20 cellular contexts compared by ENCODE assay signal in the genomic region with DNA sequence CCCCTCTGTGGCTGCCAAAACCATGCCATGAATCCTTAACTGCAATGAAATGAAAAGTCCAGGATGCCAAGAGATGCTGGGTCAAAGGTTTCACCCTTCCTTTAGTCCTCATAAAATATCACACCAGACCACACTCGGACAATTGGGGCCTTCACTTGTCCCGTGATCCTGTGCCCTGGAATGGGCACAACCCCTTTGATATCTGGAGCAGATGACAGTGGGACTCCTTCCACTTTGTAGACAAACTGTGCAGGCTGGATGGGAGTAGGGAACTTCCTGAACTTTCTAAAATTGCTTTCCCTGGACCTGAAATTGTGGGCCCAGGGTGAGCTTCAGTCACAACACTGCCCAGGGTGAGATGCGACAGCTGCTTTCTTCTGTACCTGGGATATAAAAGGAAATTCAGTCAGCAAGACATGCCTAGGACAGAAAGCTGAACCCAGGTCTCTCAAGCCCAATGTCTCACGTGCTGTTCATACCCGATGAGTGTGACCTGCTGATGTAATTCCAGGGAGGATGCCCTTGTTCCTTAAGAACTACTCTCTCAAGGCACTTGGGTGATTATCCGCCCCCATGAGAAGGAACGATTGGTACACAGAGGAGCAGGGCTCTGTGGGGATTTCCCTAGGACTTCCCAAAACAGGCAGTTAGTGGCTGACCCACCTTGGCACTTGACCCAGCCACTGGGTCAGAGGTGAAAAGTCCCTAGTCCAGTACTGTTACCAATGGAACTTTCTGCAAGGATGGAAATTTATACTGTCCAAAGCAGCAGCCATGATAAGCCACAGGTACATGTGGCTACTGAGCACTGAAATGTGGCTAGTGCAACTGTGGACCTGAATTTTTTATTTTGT. TPM values are rescaled to one million over a fixed set of nuclear protein-coding genes. Genes with fewer than 3 reads are reported as not detected.
DNase-seq lines count a peak whose midpoint lies in the region; ATAC-seq, FAIRE-seq and TF ChIP-seq lines count a peak whose summit lies in the region.
"Had no signal": no experiment of that assay in that cellular context is flagged by ENCODE, and none has a peak within 500 bp of the region (broad histone marks: within the 10 kb centered on the region; RNA-seq: fewer than 3 reads in every experiment).

No MANE protein-coding gene starts in this region.

- peaks cover 0 to 12% (median 4%) of the 10 kb centered on the region in 4 donors for H3K4me1 Mint-ChIP-seq in CD4-positive, alpha-beta memory T cell

- H3K27me3 Mint-ChIP-seq in CD4-positive, alpha-beta memory T cell = no peaks in the 10 kb centered on the region
- H3K27me3 Mint-ChIP-seq: CD4-positive, alpha-beta T cell had no signal

- intact Hi-C loops in CD4-positive, alpha-beta memory T cell (cut with micrococcal nuclease) = no loop called here
- intact Hi-C loops in GM12878 (cut with micrococcal nuclease; ENCODE audit: unreplicated experiment) = no loop called here

- no peaks in the 10 kb centered on the region for H3K9me3 ChIP-seq in CD4-positive, alpha-beta memory T cell (ENCODE audit: control insufficient read depth in 1 of 2, low read length in 2 of 2)
- no peaks in the 10 kb centered on the region for H3K9me3 ChIP-seq in GM12878 (replicated peaks; ENCODE audit: control insufficient read depth, insufficient read depth, low read length)
- no peaks in the 10 kb centered on the region for H3K9me3 ChIP-seq in osteoblast (ENCODE audit: low read depth, low read length)
- H3K9me3 ChIP-seq: BE2C, HAP-1 had no signal

- H4K20me1 ChIP-seq in GM12878 (ENCODE audit: control insufficient read depth, insufficient read depth) = no peaks in the 10 kb centered on the region
- no peaks in the 10 kb centered on the region for H4K20me1 ChIP-seq in osteoblast (ENCODE audit: insufficient read depth, low read length)

- H3K79me2 ChIP-seq in GM12878 (ENCODE audit: control insufficient read depth, insufficient read depth, low read length) (no peaks in the 10 kb centered on the region), osteoblast (ENCODE audit: insufficient read depth, low read length) (no peaks in the 10 kb centered on the region)

- no TSS peak for BruUV-seq in GM12878 (replicated peaks; lab: Mats Ljungman, UMichigan)

- DNase-seq in CD4-positive, alpha-beta memory T cell = no peak
- DNase-seq in GM12878 (ENCODE audit: low read depth, low spot score) (no peak), osteoblast (ENCODE audit: insufficient read length, low spot score, missing footprints) (peak; percentile 54), DMS79 treated with DMSO at 0.1 percent for 48 hours (lab: John Stamatoyannopoulos, UW) (no peak), COLO829 (ENCODE audit: low spot score) (no peak)
- DNase-seq: ACHN; BE2C; C1 segment of cervical spinal cord; Calu3; CD4-positive, alpha-beta T cell; DND-41; EL; GM23248; KG1 had no signal

- H3K27ac Mint-ChIP-seq in CD4-positive, alpha-beta memory T cell = peak overlapping the region in 4 of 7 donors; percentile 27 to 82 (median 57)
- H3K27ac Mint-ChIP-seq: CD4-positive, alpha-beta T cell had no signal

- no peaks in the 10 kb centered on the region for H3K27me3 ChIP-seq in CD4-positive, alpha-beta memory T cell (ENCODE audit: insufficient read depth, low read length)
- no peaks in the 10 kb centered on the region for H3K27me3 ChIP-seq in GM12878 (replicated peaks in 1 of 2; ENCODE audit: control insufficient read depth in 2 of 2, insufficient read depth in 2 of 2, low read length in 1 of 2)
- no peaks in the 10 kb centered on the region for H3K27me3 ChIP-seq in osteoblast (ENCODE audit: insufficient read depth, low read length)
- H3K27me3 ChIP-seq: BE2C had no signal

- TF ChIP-seq RAD21 in GM12878 (IDR thresholded peaks at IDR 0.05; ENCODE audit: insufficient read depth, low read depth, low read length) = no peak

- no peaks in the 10 kb centered on the region for H3K9me3 Mint-ChIP-seq in CD4-positive, alpha-beta memory T cell
- H3K9me3 Mint-ChIP-seq: CD4-positive, alpha-beta T cell had no signal

- no peak for TF ChIP-seq POLR2A in GM12878 (IDR thresholded peaks at IDR 0.05; ENCODE audit: low read depth, low read length)

- ATAC-seq in GM12878 = no peak

- H3K4me3 Mint-ChIP-seq in CD4-positive, alpha-beta memory T cell = no peak overlapping the region
- H3K4me3 Mint-ChIP-seq: CD4-positive, alpha-beta T cell had no signal

- no peaks in the 10 kb centered on the region for H3K36me3 Mint-ChIP-seq in CD4-positive, alpha-beta memory T cell

- TF ChIP-seq CTCF in GM12878 (IDR thresholded peaks at IDR 0.05 in 2 of 3, conservative IDR thresholded peaks at IDR 0.05 in 1 of 3; ENCODE audit: control insufficient read depth in 2 of 3, extremely low read depth in 1 of 3, insufficient read depth in 1 of 3, low read depth in 3 of 3, low read length in 3 of 3) (no peak), osteoblast (IDR thresholded peaks at IDR 0.05; ENCODE audit: extremely low read depth, low read depth, low read length) (no peak)

- 27% methylated on average over 7 of the region's 7 CpGs for WGBS in GM12878 (ENCODE audit: insufficient coverage, insufficient replicate concordance, low lambda C conversion rate, missing lambda C conversion rate)

- in situ Hi-C loops in GM12878 (cut with MboI) = no loop called here

- no peaks in the 10 kb centered on the region for H3K36me3 ChIP-seq in CD4-positive, alpha-beta memory T cell (ENCODE audit: insufficient read depth, low read length)
- H3K36me3 ChIP-seq in GM12878 (ENCODE audit: control insufficient read depth in 2 of 2, insufficient read depth in 2 of 2, low read length in 1 of 2) = no peaks in the 10 kb centered on the region
- H3K36me3 ChIP-seq in osteoblast (ENCODE audit: insufficient read depth, low read length) = no peaks in the 10 kb centered on the region
- H3K36me3 ChIP-seq: BE2C, HAP-1 had no signal

- no peak for TF ChIP-seq EP300 in GM12878 (IDR thresholded peaks at IDR 0.05; ENCODE audit: borderline replicate concordance in 1 of 2, control insufficient read depth in 1 of 2, low read depth in 2 of 2, low read length in 2 of 2)

- SMC1A ChIA-PET in GM12878 (lab: Charles Lee; ENCODE audit: uncharacterized antibody, unreplicated experiment) = no interaction called here

- RAD21 ChIA-PET in GM12878 (lab: Charles Lee; ENCODE audit: unreplicated experiment) = no interaction called here

- H3K9ac ChIP-seq in GM12878 (ENCODE audit: control insufficient read depth, insufficient read depth, low read length) = no peak overlapping the region
- H3K9ac ChIP-seq: GM23248 had no signal

- no peaks in the 10 kb centered on the region for H3K4me1 ChIP-seq in CD4-positive, alpha-beta memory T cell (ENCODE audit: insufficient read depth, low read length)
- H3K4me1 ChIP-seq in GM12878 (ENCODE audit: control insufficient read depth, insufficient read depth, low read length) = peaks cover 3% of the 10 kb centered on the region
- no peaks in the 10 kb centered on the region for H3K4me1 ChIP-seq in osteoblast (ENCODE audit: insufficient read depth, low read length)
- H3K4me1 ChIP-seq: BE2C, HAP-1 had no signal

- no peak overlapping the region for H3K27ac ChIP-seq in CD4-positive, alpha-beta memory T cell (ENCODE audit: low read depth, low read length)
- no peak overlapping the region for H3K27ac ChIP-seq in GM12878 (ENCODE audit: control insufficient read depth, insufficient read depth)
- H3K27ac ChIP-seq in osteoblast (ENCODE audit: low read depth, low read length) = no peak overlapping the region
- H3K27ac ChIP-seq: GM23248 had no signal

- no peak overlapping the region for H3K4me3 ChIP-seq in CD4-positive, alpha-beta memory T cell (ENCODE audit: low read length in 2 of 2)
- H3K4me3 ChIP-seq in GM12878 (no peak overlapping the region), osteoblast (ENCODE audit: insufficient read depth, low read length) (no peak overlapping the region)
- H3K4me3 ChIP-seq: GM23248, HAP-1 had no signal

- no peak for FAIRE-seq in GM12878 (lab: Jason Lieb, UNC)
- FAIRE-seq: A204.1, GM12891, GM18507 had no signal

- CTCF ChIA-PET in CD4-positive, alpha-beta memory T cell (lab: Charles Lee; ENCODE audit: partially characterized antibody) = no interaction called here
- CTCF ChIA-PET in GM12878 (lab: Yijun Ruan, JAX) = no interaction called here

- POLR2A ChIA-PET in CD4-positive, alpha-beta memory T cell (lab: Charles Lee; ENCODE audit: partially characterized antibody) = no interaction called here
- POLR2A ChIA-PET in GM12878 (lab: Charles Lee) = no interaction called here

- H3K4me2 ChIP-seq in GM12878 (ENCODE audit: control insufficient read depth, insufficient read depth) = no peak overlapping the region
- H3K4me2 ChIP-seq in osteoblast (ENCODE audit: insufficient read depth, low read length) = no peak overlapping the region

- H2AFZ ChIP-seq in GM12878 (ENCODE audit: control insufficient read depth, low read depth, low read length) (no peak overlapping the region), osteoblast (ENCODE audit: low read length) (no peak overlapping the region)
- H2AFZ ChIP-seq: GM23248 had no signal

RNA-seq across cellular contexts. Expression of a gene that starts 9.3 kb away (rescaled TPM):
- not detected for total RNA-seq in CD4-positive, alpha-beta memory T cell
- polyA plus RNA-seq in CD4-positive, alpha-beta memory T cell = not detected
- not detected in 2 replicates for total RNA-seq in GM12878 (2013; cell fraction: nucleolus; rRNA removed)
- total RNA-seq in GM12878 (2014; rRNA removed) (not detected in 2 replicates), GM12878 (2014; rRNA removed; fragmentation: Illumina TruSeq; extraction: Trizol) (not detected in 2 replicates), GM12878 (2021) (not detected in 2 replicates), osteoblast (not detected in 2 replicates)
- not detected for polyA plus RNA-seq in GM12878 (2011; ENCODE audit: low read depth)
- polyA plus RNA-seq in GM12878 (2011; rRNA removed) (not detected in 2 replicates), GM12878 (2014; fragmentation: Illumina TruSeq; extraction: Trizol) (not detected in 2 replicates), GM12878 (2014; fragmentation: Nextera tagmentation; extraction: Ambion mirVana) (not detected), GM12878 (2014; rRNA removed) (not detected in 2 replicates), GM12878 (2016; fragmentation: Nextera tagmentation; extraction: Ambion mirVana) (not detected)
- polyA plus RNA-seq in GM12878 (2011; cell fraction: cytosol; rRNA removed) = not detected in 2 replicates
- polyA plus RNA-seq in GM12878 (2011; cell fraction: nucleus; rRNA removed) = not detected in 2 replicates
- not detected in 2 replicates for polyA plus RNA-seq in GM12878 (2012)
- not detected in 2 replicates for polyA minus RNA-seq in GM12878 (2011; rRNA and poly(A)+ RNA removed)
- polyA minus RNA-seq in GM12878 (2011; cell fraction: cytosol; rRNA and poly(A)+ RNA removed) = not detected in 2 replicates
- polyA minus RNA-seq in GM12878 (2011; cell fraction: nucleus; rRNA and poly(A)+ RNA removed) = not detected in 2 replicates
- total RNA-seq: Calu3; CD4-positive, alpha-beta T cell; G401; GM23248; H4 had no signal
- polyA plus RNA-seq: GM23248 had no signal

RNA-seq across cellular contexts. Expression of a gene that starts 14.6 kb away (rescaled TPM):
- not detected for total RNA-seq in CD4-positive, alpha-beta memory T cell
- polyA plus RNA-seq in CD4-positive, alpha-beta memory T cell = not detected
- not detected in 2 replicates for total RNA-seq in GM12878 (2013; cell fraction: nucleolus; rRNA removed)
- total RNA-seq in GM12878 (2014; rRNA removed) (not detected in 2 replicates), GM12878 (2014; rRNA removed; fragmentation: Illumina TruSeq; extraction: Trizol) (not detected in 2 replicates), GM12878 (2021) (not detected in 2 replicates), osteoblast (not detected in 2 replicates)
- polyA plus RNA-seq in GM12878 (2011; ENCODE audit: low read depth) = not detected
- polyA plus RNA-seq in GM12878 (2011; rRNA removed) (not detected in 2 replicates), GM12878 (2014; fragmentation: Illumina TruSeq; extraction: Trizol) (not detected in 2 replicates), GM12878 (2014; fragmentation: Nextera tagmentation; extraction: Ambion mirVana) (not detected), GM12878 (2014; rRNA removed) (not detected in 2 replicates), GM12878 (2016; fragmentation: Nextera tagmentation; extraction: Ambion mirVana) (not detected)
- not detected in 2 replicates for polyA plus RNA-seq in GM12878 (2011; cell fraction: cytosol; rRNA removed)
- 0.38 TPM in 1 of 2 replicates, not detected in the other for polyA plus RNA-seq in GM12878 (2011; cell fraction: nucleus; rRNA removed)
- not detected in 2 replicates for polyA plus RNA-seq in GM12878 (2012)
- polyA minus RNA-seq in GM12878 (2011; rRNA and poly(A)+ RNA removed) = not detected in 2 replicates
- polyA minus RNA-seq in GM12878 (2011; cell fraction: cytosol; rRNA and poly(A)+ RNA removed) = not detected in 2 replicates
- not detected in 2 replicates for polyA minus RNA-seq in GM12878 (2011; cell fraction: nucleus; rRNA and poly(A)+ RNA removed)
- total RNA-seq: Calu3; CD4-positive, alpha-beta T cell; G401; GM23248; H4 had no signal
- polyA plus RNA-seq: GM23248 had no signal

RNA-seq across cellular contexts. Expression of a gene that starts 17.9 kb away (rescaled TPM):
- total RNA-seq in CD4-positive, alpha-beta memory T cell = not detected
- polyA plus RNA-seq in CD4-positive, alpha-beta memory T cell = not detected
- total RNA-seq in GM12878 (2013; cell fraction: nucleolus; rRNA removed) = not detected in 2 replicates
- total RNA-seq in GM12878 (2014; rRNA removed) (not detected in 2 replicates), GM12878 (2014; rRNA removed; fragmentation: Illumina TruSeq; extraction: Trizol) (not detected in 2 replicates), GM12878 (2021) (not detected in 2 replicates), osteoblast (not detected in 2 replicates)
- not detected for polyA plus RNA-seq in GM12878 (2011; ENCODE audit: low read depth)
- polyA plus RNA-seq in GM12878 (2011; rRNA removed) (not detected in 2 replicates), GM12878 (2014; fragmentation: Illumina TruSeq; extraction: Trizol) (not detected in 2 replicates), GM12878 (2014; fragmentation: Nextera tagmentation; extraction: Ambion mirVana) (not detected), GM12878 (2014; rRNA removed) (not detected in 2 replicates), GM12878 (2016; fragmentation: Nextera tagmentation; extraction: Ambion mirVana) (not detected)
- not detected in 2 replicates for polyA plus RNA-seq in GM12878 (2011; cell fraction: cytosol; rRNA removed)
- polyA plus RNA-seq in GM12878 (2011; cell fraction: nucleus; rRNA removed) = not detected in 2 replicates
- not detected in 2 replicates for polyA plus RNA-seq in GM12878 (2012)
- not detected in 2 replicates for polyA minus RNA-seq in GM12878 (2011; rRNA and poly(A)+ RNA removed)
- not detected in 2 replicates for polyA minus RNA-seq in GM12878 (2011; cell fraction: cytosol; rRNA and poly(A)+ RNA removed)
- not detected in 2 replicates for polyA minus RNA-seq in GM12878 (2011; cell fraction: nucleus; rRNA and poly(A)+ RNA removed)
- total RNA-seq: Calu3; CD4-positive, alpha-beta T cell; G401; GM23248; H4 had no signal
- polyA plus RNA-seq: GM23248 had no signal

RNA-seq across cellular contexts. Expression of a gene that starts 31.6 kb away (rescaled TPM):
- not detected for total RNA-seq in CD4-positive, alpha-beta memory T cell
- polyA plus RNA-seq in CD4-positive, alpha-beta memory T cell = not detected
- not detected in 2 replicates for total RNA-seq in GM12878 (2013; cell fraction: nucleolus; rRNA removed)
- not detected in 2 replicates for total RNA-seq in GM12878 (2014; rRNA removed)
- total RNA-seq in GM12878 (2014; rRNA removed; fragmentation: Illumina TruSeq; extraction: Trizol) = not detected in 2 replicates
- not detected in 2 replicates for total RNA-seq in GM12878 (2021)
- not detected for polyA plus RNA-seq in GM12878 (2011; ENCODE audit: low read depth)
- polyA plus RNA-seq in GM12878 (2011; rRNA removed) = not detected in 2 replicates
- polyA plus RNA-seq in GM12878 (2011; cell fraction: cytosol; rRNA removed) = not detected in 2 replicates
- not detected in 2 replicates for polyA plus RNA-seq in GM12878 (2011; cell fraction: nucleus; rRNA removed)
- not detected in 2 replicates for polyA plus RNA-seq in GM12878 (2012)
- polyA plus RNA-seq in GM12878 (2014; fragmentation: Illumina TruSeq; extraction: Trizol) = not detected in 2 replicates
- polyA plus RNA-seq in GM12878 (2014; fragmentation: Nextera tagmentation; extraction: Ambion mirVana) = not detected
- not detected in 2 replicates for polyA plus RNA-seq in GM12878 (2014; rRNA removed)
- not detected for polyA plus RNA-seq in GM12878 (2016; fragmentation: Nextera tagmentation; extraction: Ambion mirVana)
- not detected in 2 replicates for polyA minus RNA-seq in GM12878 (2011; rRNA and poly(A)+ RNA removed)
- not detected in 2 replicates for polyA minus RNA-seq in GM12878 (2011; cell fraction: cytosol; rRNA and poly(A)+ RNA removed)
- polyA minus RNA-seq in GM12878 (2011; cell fraction: nucleus; rRNA and poly(A)+ RNA removed) = not detected in 2 replicates
- total RNA-seq in osteoblast = not detected in 2 replicates
- total RNA-seq: Calu3; CD4-positive, alpha-beta T cell; G401; GM23248; H4 had no signal
- polyA plus RNA-seq: GM23248 had no signal

RNA-seq across cellular contexts. Expression of a gene that starts 57.3 kb away (rescaled TPM):
- not detected for total RNA-seq in CD4-positive, alpha-beta memory T cell
- polyA plus RNA-seq in CD4-positive, alpha-beta memory T cell = not detected
- total RNA-seq in GM12878 (2013; cell fraction: nucleolus; rRNA removed) = not detected in 2 replicates
- total RNA-seq in GM12878 (2014; rRNA removed) (not detected in 2 replicates), GM12878 (2014; rRNA removed; fragmentation: Illumina TruSeq; extraction: Trizol) (not detected in 2 replicates), GM12878 (2021) (not detected in 2 replicates), osteoblast (not detected in 2 replicates)
- polyA plus RNA-seq in GM12878 (2011; ENCODE audit: low read depth) = not detected
- polyA plus RNA-seq in GM12878 (2011; rRNA removed) (not detected in 2 replicates), GM12878 (2014; fragmentation: Illumina TruSeq; extraction: Trizol) (not detected in 2 replicates), GM12878 (2014; fragmentation: Nextera tagmentation; extraction: Ambion mirVana) (not detected), GM12878 (2014; rRNA removed) (not detected in 2 replicates), GM12878 (2016; fragmentation: Nextera tagmentation; extraction: Ambion mirVana) (under 1 TPM in 1 of 2 experiments, not detected in 1; 0.12 TPM)
- polyA plus RNA-seq in GM12878 (2011; cell fraction: cytosol; rRNA removed) = 0.06 TPM in 1 of 2 replicates, not detected in the other
- polyA plus RNA-seq in GM12878 (2011; cell fraction: nucleus; rRNA removed) = 0.09 and 0.16 TPM in 2 replicates
- not detected in 2 replicates for polyA plus RNA-seq in GM12878 (2012)
- polyA minus RNA-seq in GM12878 (2011; rRNA and poly(A)+ RNA removed) = not detected in 2 replicates
- polyA minus RNA-seq in GM12878 (2011; cell fraction: cytosol; rRNA and poly(A)+ RNA removed) = not detected in 2 replicates
- polyA minus RNA-seq in GM12878 (2011; cell fraction: nucleus; rRNA and poly(A)+ RNA removed) = not detected in 2 replicates
- total RNA-seq: Calu3; CD4-positive, alpha-beta T cell; G401; GM23248; H4 had no signal
- polyA plus RNA-seq: GM23248 had no signal
